1 cellular context compared by ENCODE assay signal in the genomic region with DNA sequence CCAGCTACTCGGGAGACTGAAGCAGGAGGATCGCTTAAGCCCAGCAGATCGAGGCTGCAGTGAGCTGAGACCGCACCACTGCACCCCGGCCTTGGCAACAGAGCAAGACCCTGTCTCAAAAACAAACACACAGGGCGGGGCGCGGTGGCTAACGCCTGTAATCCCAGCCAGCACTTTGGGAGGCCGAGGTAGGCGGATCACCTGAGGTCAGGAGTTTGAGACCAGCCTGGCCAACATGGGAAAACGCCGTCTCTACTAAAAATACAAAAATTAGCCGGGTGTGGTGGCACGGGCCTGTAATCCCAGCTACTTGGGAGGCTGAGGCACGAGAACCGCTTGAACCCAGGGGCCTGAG. TPM values are rescaled to one million over a fixed set of nuclear protein-coding genes. Genes with fewer than 3 reads are reported as not detected.
"Had no signal": no experiment of that assay in that cellular context is flagged by ENCODE, and none has a peak within 500 bp of the region (broad histone marks: within the 10 kb centered on the region; RNA-seq: fewer than 3 reads in every experiment).

No MANE protein-coding gene starts in this region.

RNA-seq across cellular contexts. Expression of a gene that starts 46.9 kb away (rescaled TPM):
- total RNA-seq: body of pancreas had no signal
